Comparison of ENCODE assay signal across 20 cellular contexts in genomic region chr7:46397591-46397990, GRCh38.
DNase-seq lines count a peak whose midpoint lies in the region; TF ChIP-seq lines count a peak whose summit lies in the region.
"Had no signal": no experiment of that assay in that cellular context is flagged by ENCODE, and none has a peak within 500 bp of the region (broad histone marks: within the 10 kb centered on the region; RNA-seq: fewer than 3 reads in every experiment).

No MANE protein-coding gene starts in this region.

- no peak overlapping the region for H2AFZ ChIP-seq in trophoblast cell (ENCODE audit: insufficient read depth, low read length, poor library complexity)
- H2AFZ ChIP-seq: GM23338 had no signal

- no peaks in the 10 kb centered on the region for H3K9me3 ChIP-seq in trophoblast cell (ENCODE audit: insufficient read depth, low read depth, low read length)
- H3K9me3 ChIP-seq: A549, BE2C, HAP-1 had no signal

- H4K91ac ChIP-seq in trophoblast cell (ENCODE audit: low read depth, low read length) = no peak overlapping the region

- peaks cover 11% of the 10 kb centered on the region for H3K4me1 Mint-ChIP-seq in Calu3 (ENCODE audit: low read depth, unreplicated experiment)
- H3K4me1 Mint-ChIP-seq: CD14-positive monocyte; CD8-positive, alpha-beta memory T cell; GM23338 had no signal

- peaks cover 3% of the 10 kb centered on the region for H3K79me1 ChIP-seq in trophoblast cell (ENCODE audit: low read length)

- no peak overlapping the region for H3K9ac ChIP-seq in trophoblast cell (ENCODE audit: low read length)
- H3K9ac ChIP-seq: BLaER1 treated with 17β-estradiol and CSF1 and Interleukin-3, amounts not matched to agents 10 nM and 100 nM had no signal

- no peak overlapping the region for H4K12ac ChIP-seq in trophoblast cell (ENCODE audit: low read depth, low read length)

- H3K4me3 ChIP-seq in epithelial cell of esophagus (ENCODE audit: low read length) = no peak overlapping the region
- no peak overlapping the region for H3K4me3 ChIP-seq in trophoblast cell (ENCODE audit: low read depth, low read length)
- H3K4me3 ChIP-seq: A549; BLaER1 treated with 17β-estradiol and CSF1 and Interleukin-3, amounts not matched to agents 10 nM and 100 nM; GM12878; GM23338; HAP-1 had no signal

- peaks cover 6% of the 10 kb centered on the region for H3K9me3 Mint-ChIP-seq in Calu3 (ENCODE audit: low read depth, unreplicated experiment)

- no peak overlapping the region for H2BK5ac ChIP-seq in trophoblast cell (ENCODE audit: low read depth, low read length, poor library complexity)

- no TSS peak for BruUV-seq in Calu3 (replicated peaks; lab: Mats Ljungman, UMichigan)

- H3K4me2 ChIP-seq in trophoblast cell (ENCODE audit: low read length) = no peak overlapping the region
- H3K4me2 ChIP-seq: A549; BLaER1 treated with 17β-estradiol and CSF1 and Interleukin-3, amounts not matched to agents 10 nM and 100 nM; GM23338 had no signal

- H3K14ac ChIP-seq in trophoblast cell (ENCODE audit: low read length) = no peak overlapping the region

- intact Hi-C loops in Calu3 (cut with micrococcal nuclease; ENCODE audit: unreplicated experiment) = no loop called here

- TF ChIP-seq EP300 in Ishikawa (IDR thresholded peaks at IDR 0.05; ENCODE audit: borderline replicate concordance) = no peak

- H2BK120ac ChIP-seq in trophoblast cell (ENCODE audit: insufficient read depth, low read length, poor library complexity) = no peak overlapping the region

- H3K23ac ChIP-seq in trophoblast cell (ENCODE audit: low read length) = no peak overlapping the region

- H3K4me1 ChIP-seq in trophoblast cell (ENCODE audit: control insufficient read depth in 1 of 2, insufficient read depth in 2 of 2, low read length in 2 of 2) = peaks cover 4 to 7% of the 10 kb centered on the region in 2 experiments
- H3K4me1 ChIP-seq: A549; BE2C; BLaER1 treated with 17β-estradiol and CSF1 and Interleukin-3, amounts not matched to agents 10 nM and 100 nM; HAP-1 had no signal

- no peaks in the 10 kb centered on the region for H3K27me3 ChIP-seq in trophoblast cell (ENCODE audit: insufficient read depth, low read length)
- H3K27me3 ChIP-seq: BE2C; BLaER1 treated with 17β-estradiol and CSF1 and Interleukin-3, amounts not matched to agents 10 nM and 100 nM had no signal

- H3K27ac Mint-ChIP-seq in Calu3 (ENCODE audit: unreplicated experiment) = no peak overlapping the region
- H3K27ac Mint-ChIP-seq: CD14-positive monocyte; CD4-positive, alpha-beta T cell; CD8-positive, alpha-beta memory T cell; GM23338 had no signal

- TF ChIP-seq CTCF in Calu3 (IDR thresholded peaks at IDR 0.05; ENCODE audit: unreplicated experiment) (no peak), epithelial cell of esophagus (IDR thresholded peaks at IDR 0.05; ENCODE audit: insufficient read depth, low read depth, low read length, missing control alignments) (no peak), GM10248 (IDR thresholded peaks at IDR 0.05; ENCODE audit: control extremely low read depth, extremely low read depth, low read depth, missing control alignments) (no peak)

- no CpG with 5 or more reads among the region's 3 CpGs for WGBS in trophoblast cell (ENCODE audit: extremely low coverage, insufficient coverage, insufficient read length)

- no peak overlapping the region for H2AK5ac ChIP-seq in trophoblast cell (ENCODE audit: low read length)

- H3K36me3 ChIP-seq in trophoblast cell (ENCODE audit: control insufficient read depth in 1 of 2, insufficient read depth in 2 of 2, low read length in 2 of 2) = no peaks in the 10 kb centered on the region
- H3K36me3 ChIP-seq: BE2C; BLaER1 treated with 17β-estradiol and CSF1 and Interleukin-3, amounts not matched to agents 10 nM and 100 nM; HAP-1 had no signal

- H3K27ac ChIP-seq in trophoblast cell (ENCODE audit: low read depth, low read length) = no peak overlapping the region
- H3K27ac ChIP-seq: A549; BLaER1 treated with 17β-estradiol and CSF1 and Interleukin-3, amounts not matched to agents 10 nM and 100 nM had no signal

- CTCF ChIA-PET in Calu3 (lab: Charles Lee) = no interaction called here
- CTCF ChIA-PET in GM10248 (lab: Yijun Ruan, JAX) = no interaction called here

- no peaks in the 10 kb centered on the region for H3K36me3 Mint-ChIP-seq in Calu3 (ENCODE audit: insufficient read depth, unreplicated experiment)
- H3K36me3 Mint-ChIP-seq: CD14-positive monocyte had no signal

- no peaks in the 10 kb centered on the region for H3K79me2 ChIP-seq in trophoblast cell (ENCODE audit: control insufficient read depth, insufficient read depth, low read length, poor library complexity)

- H3K18ac ChIP-seq in trophoblast cell (ENCODE audit: low read length) = no peak overlapping the region

- H2BK12ac ChIP-seq in trophoblast cell (ENCODE audit: low read length) = no peak overlapping the region

- POLR2A ChIA-PET in GM10248 (lab: Yijun Ruan, JAX) = no interaction called here

- TF ChIP-seq RAD21 in Ishikawa (IDR thresholded peaks at IDR 0.05; ENCODE audit: low read depth) = no peak

- no peaks in the 10 kb centered on the region for H3K27me3 Mint-ChIP-seq in Calu3 (ENCODE audit: unreplicated experiment)
- H3K27me3 Mint-ChIP-seq: CD4-positive, alpha-beta T cell had no signal

- no peak overlapping the region for H4K8ac ChIP-seq in trophoblast cell (ENCODE audit: low read depth, low read length)

- H3K4me3 Mint-ChIP-seq in Calu3 (ENCODE audit: low read depth, unreplicated experiment) = no peak overlapping the region
- H3K4me3 Mint-ChIP-seq: CD14-positive monocyte; CD4-positive, alpha-beta T cell; CD8-positive, alpha-beta memory T cell; GM23338 had no signal

- DNase-seq in Calu3 (peak; percentile 28), epithelial cell of esophagus (ENCODE audit: low read depth) (peak; percentile 34), trophoblast cell (peak; percentile 31 to 56), H4 (ENCODE audit: low spot score) (no peak), DMS53 (lab: John Stamatoyannopoulos, UW) (no peak), GM10248 (ENCODE audit: extremely low spot score) (no peak)
- DNase-seq: 8988T; ACHN; AML-193; BE2C; CD4-positive, alpha-beta T cell; CD8-positive, alpha-beta memory T cell; DND-41 had no signal

- no peak overlapping the region for H3K4ac ChIP-seq in trophoblast cell (ENCODE audit: low read depth, low read length)

TF ChIP-seq in Ishikawa, 13 proteins besides CTCF, POLR2A, EP300 and RAD21:
- TF ChIP-seq NFIC (IDR thresholded peaks at IDR 0.05) = no peak
- TF ChIP-seq EGR1 (IDR thresholded peaks at IDR 0.05) = no peak
- no peak for TF ChIP-seq CEBPB (IDR thresholded peaks at IDR 0.05)
- TF ChIP-seq USF1 (IDR thresholded peaks at IDR 0.05) = no peak
- no peak for TF ChIP-seq CREB1 (IDR thresholded peaks at IDR 0.05; ENCODE audit: low read depth)
- 0 out of 2 replicates have a peak, but pooled peaks have one; percentile 17 for TF ChIP-seq TEAD4 (IDR thresholded peaks at IDR 0.05)
- no peak for TF ChIP-seq YY1 (IDR thresholded peaks at IDR 0.05; ENCODE audit: low read depth)
- TF ChIP-seq, protein P1, sequence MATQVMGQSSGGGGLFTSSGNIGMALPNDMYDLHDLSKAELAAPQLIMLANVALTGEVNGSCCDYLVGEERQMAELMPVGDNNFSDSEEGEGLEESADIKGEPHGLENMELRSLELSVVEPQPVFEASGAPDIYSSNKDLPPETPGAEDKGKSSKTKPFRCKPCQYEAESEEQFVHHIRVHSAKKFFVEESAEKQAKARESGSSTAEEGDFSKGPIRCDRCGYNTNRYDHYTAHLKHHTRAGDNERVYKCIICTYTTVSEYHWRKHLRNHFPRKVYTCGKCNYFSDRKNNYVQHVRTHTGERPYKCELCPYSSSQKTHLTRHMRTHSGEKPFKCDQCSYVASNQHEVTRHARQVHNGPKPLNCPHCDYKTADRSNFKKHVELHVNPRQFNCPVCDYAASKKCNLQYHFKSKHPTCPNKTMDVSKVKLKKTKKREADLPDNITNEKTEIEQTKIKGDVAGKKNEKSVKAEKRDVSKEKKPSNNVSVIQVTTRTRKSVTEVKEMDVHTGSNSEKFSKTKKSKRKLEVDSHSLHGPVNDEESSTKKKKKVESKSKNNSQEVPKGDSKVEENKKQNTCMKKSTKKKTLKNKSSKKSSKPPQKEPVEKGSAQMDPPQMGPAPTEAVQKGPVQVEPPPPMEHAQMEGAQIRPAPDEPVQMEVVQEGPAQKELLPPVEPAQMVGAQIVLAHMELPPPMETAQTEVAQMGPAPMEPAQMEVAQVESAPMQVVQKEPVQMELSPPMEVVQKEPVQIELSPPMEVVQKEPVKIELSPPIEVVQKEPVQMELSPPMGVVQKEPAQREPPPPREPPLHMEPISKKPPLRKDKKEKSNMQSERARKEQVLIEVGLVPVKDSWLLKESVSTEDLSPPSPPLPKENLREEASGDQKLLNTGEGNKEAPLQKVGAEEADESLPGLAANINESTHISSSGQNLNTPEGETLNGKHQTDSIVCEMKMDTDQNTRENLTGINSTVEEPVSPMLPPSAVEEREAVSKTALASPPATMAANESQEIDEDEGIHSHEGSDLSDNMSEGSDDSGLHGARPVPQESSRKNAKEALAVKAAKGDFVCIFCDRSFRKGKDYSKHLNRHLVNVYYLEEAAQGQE (IDR thresholded peaks at IDR 0.05; ENCODE audit: low read depth) = no peak

Comparison
In these comparisons a context has a peak if more than half of its experiments do, and no peak if none do; other contexts are left out.
1. DNase-seq: peak in Calu3 (single experiment), epithelial cell of esophagus (single experiment) and trophoblast cell (2 of 2); none in H4 (single experiment), DMS53 (single experiment) and GM10248 (single experiment).